ENCODE assay signal across 14 cellular contexts in genomic region chr4:67575889-67576329, GRCh38. TPM values are rescaled to one million over a fixed set of nuclear protein-coding genes. Genes with fewer than 3 reads are reported as not detected.
DNase-seq lines count a peak whose midpoint lies in the region; ATAC-seq and TF ChIP-seq lines count a peak whose summit lies in the region.
"Had no signal": no experiment of that assay in that cellular context is flagged by ENCODE, and none has a peak within 500 bp of the region (broad histone marks: within the 10 kb centered on the region; RNA-seq: fewer than 3 reads in every experiment).

No MANE protein-coding gene starts in this region.

- H3K4me2 ChIP-seq in OCI-LY7 (ENCODE audit: low read length): peak overlapping the region; percentile 85

- H3K27me3 ChIP-seq in CD8-positive, alpha-beta T cell (ENCODE audit: insufficient read depth, low read length): no peaks in the 10 kb centered on the region
- H3K27me3 ChIP-seq: breast epithelium had no signal

- CTCF ChIA-PET in CD8-positive, alpha-beta T cell (lab: Charles Lee): interaction anchor here (0.6 kb wide), 1 partner anchor 10 kb away, joined by 3 read pairs; no protein-coding TSS in a partner anchor
- CTCF ChIA-PET in OCI-LY7 (lab: Charles Lee; ENCODE audit: unreplicated experiment): interaction anchor here (1.2 to 1.3 kb wide), 2 partner anchors 22 to 30 kb away, joined by 3 to 4 read pairs; no protein-coding TSS in a partner anchor

- H3K4me3 Mint-ChIP-seq in CD8-positive, alpha-beta T cell: peak overlapping the region; percentile 48
- H3K4me3 Mint-ChIP-seq in immature natural killer cell: peak overlapping the region in 3 of 5 donors; percentile 22 to 50 (median 42)
- H3K4me3 Mint-ChIP-seq: effector memory CD8-positive, alpha-beta T cell had no signal

- DNase-seq in CD8-positive, alpha-beta T cell: no peak
- peak; percentile 51 for DNase-seq in OCI-LY7 (ENCODE audit: low spot score)
- no peak for DNase-seq in immature natural killer cell
- DNase-seq in NCI-H1105 treated with DMSO at 0.1 percent for 48 hours (lab: John Stamatoyannopoulos, UW): no peak
- DNase-seq in T-helper 9 cell: no peak
- DNase-seq in NCI-H2196 treated with DMSO at 0.1 percent for 48 hours (lab: John Stamatoyannopoulos, UW; ENCODE audit: unreplicated experiment): no peak
- DNase-seq: effector memory CD8-positive, alpha-beta T cell; substantia nigra had no signal

- ATAC-seq in CD8-positive, alpha-beta T cell: no peak
- peak; percentile 2 for ATAC-seq in GM19025 (IDR thresholded peaks at IDR 0.05; ENCODE audit: low read depth, unreplicated experiment)

- TSS peak; percentile 83 for BruUV-seq in OCI-LY7 (replicated peaks; lab: Mats Ljungman, UMichigan)

- peak overlapping the region; percentile 74 for H3K27ac Mint-ChIP-seq in CD8-positive, alpha-beta T cell
- peak overlapping the region; percentile 8 to 70 (median 68) for H3K27ac Mint-ChIP-seq in immature natural killer cell
- H3K27ac Mint-ChIP-seq: effector memory CD8-positive, alpha-beta T cell had no signal

- H2AFZ ChIP-seq in OCI-LY7 (ENCODE audit: low read length): peak overlapping the region; percentile 81

- H4K20me1 ChIP-seq in OCI-LY7 (ENCODE audit: insufficient read depth, low read length): no peaks in the 10 kb centered on the region

- intact Hi-C loops in CD8-positive, alpha-beta T cell (cut with DNase I, micrococcal nuclease): no loop called here
- intact Hi-C loops in OCI-LY7 (cut with micrococcal nuclease; ENCODE audit: unreplicated experiment): loop anchor here (1.0 kb wide), 2 partner anchors 18 to 124 kb away; partner anchors contain the start of gene STAP1

- no peaks in the 10 kb centered on the region for H3K9me2 ChIP-seq in OCI-LY7 (ENCODE audit: insufficient read depth, low read length)

- H3K4me1 Mint-ChIP-seq in CD8-positive, alpha-beta T cell (ENCODE audit: low read depth): peaks cover 49% of the 10 kb centered on the region
- H3K4me1 Mint-ChIP-seq in immature natural killer cell: peaks cover 19 to 39% of the 10 kb centered on the region in 2 donors

- no peaks in the 10 kb centered on the region for H3K36me3 ChIP-seq in CD8-positive, alpha-beta T cell (ENCODE audit: insufficient read depth, low read length)
- peaks cover 69% of the 10 kb centered on the region for H3K36me3 ChIP-seq in OCI-LY7 (ENCODE audit: insufficient read depth, low read length)
- H3K36me3 ChIP-seq: breast epithelium had no signal

- no peak for TF ChIP-seq CTCF in CD8-positive, alpha-beta T cell (IDR thresholded peaks at IDR 0.05)
- TF ChIP-seq CTCF in OCI-LY7 (conservative IDR thresholded peaks at IDR 0.05; ENCODE audit: low read length): no peak

- H3K27me3 Mint-ChIP-seq in CD8-positive, alpha-beta T cell (ENCODE audit: low read depth): no peaks in the 10 kb centered on the region
- H3K27me3 Mint-ChIP-seq in immature natural killer cell (ENCODE audit: low read depth in 3 of 3): peaks cover 0 to 1% (median 0%) of the 10 kb centered on the region in 3 donors
- H3K27me3 Mint-ChIP-seq: effector memory CD8-positive, alpha-beta T cell had no signal

- no peaks in the 10 kb centered on the region for H3K36me3 Mint-ChIP-seq in CD8-positive, alpha-beta T cell
- H3K36me3 Mint-ChIP-seq in immature natural killer cell: peaks cover 0 to 35% (median 34%) of the 10 kb centered on the region in 3 donors

- H3K79me2 ChIP-seq in OCI-LY7 (ENCODE audit: insufficient read depth, low read depth, low read length): peaks cover 58% of the 10 kb centered on the region; the same call in 1 of the 2 replicates

- H3K4me1 ChIP-seq in CD8-positive, alpha-beta T cell (ENCODE audit: insufficient read depth, low read length): peaks cover 10% of the 10 kb centered on the region
- peaks cover 70% of the 10 kb centered on the region for H3K4me1 ChIP-seq in OCI-LY7 (ENCODE audit: insufficient read depth, low read length, poor library complexity, severe bottlenecking)
- H3K4me1 ChIP-seq: breast epithelium had no signal

- H3K27ac ChIP-seq in CD8-positive, alpha-beta T cell (ENCODE audit: low read depth, low read length): no peak overlapping the region
- H3K27ac ChIP-seq in OCI-LY7 (ENCODE audit: low read depth, low read length, poor library complexity, severe bottlenecking): peak overlapping the region; percentile 99
- H3K27ac ChIP-seq: breast epithelium, RWPE1 had no signal

- no peaks in the 10 kb centered on the region for H3K9me3 ChIP-seq in CD8-positive, alpha-beta T cell (ENCODE audit: low read length)
- 0 out of 2 replicates have a peak, but pooled peaks cover 6% of the 10 kb centered on the region for H3K9me3 ChIP-seq in OCI-LY7 (ENCODE audit: low read length)
- H3K9me3 ChIP-seq: breast epithelium had no signal

- peaks cover 2% of the 10 kb centered on the region for H3K9me3 Mint-ChIP-seq in CD8-positive, alpha-beta T cell
- H3K9me3 Mint-ChIP-seq in immature natural killer cell: no peaks in the 10 kb centered on the region
- H3K9me3 Mint-ChIP-seq: effector memory CD8-positive, alpha-beta T cell had no signal

- no peak overlapping the region for H3K4me3 ChIP-seq in CD8-positive, alpha-beta T cell (ENCODE audit: low read depth, low read length)
- peak overlapping the region; percentile 61 for H3K4me3 ChIP-seq in OCI-LY7 (ENCODE audit: low read depth, low read length, poor library complexity, severe bottlenecking)
- H3K4me3 ChIP-seq: breast epithelium had no signal

- POLR2A ChIA-PET in CD8-positive, alpha-beta T cell (lab: Charles Lee): no interaction called here
- POLR2A ChIA-PET in OCI-LY7 (lab: Charles Lee): interaction anchor here (0.5 to 2.6 kb wide), 10 partner anchors 10 to 126 kb away, joined by 3 to 30 read pairs (median 5); partner anchors contain the start of genes CENPC and STAP1

RNA-seq across cellular contexts. Expression of gene STAP1, which starts 17.4 kb away (rescaled TPM):
- total RNA-seq in CD8-positive, alpha-beta T cell: 1 to 10 TPM; 1.0 to 1.3 TPM
- 88.4 and 91.1 TPM in 2 replicates for total RNA-seq in OCI-LY7 (2014; rRNA removed; shearing (Covaris generic))
- 111 and 120 TPM in 2 replicates for total RNA-seq in OCI-LY7 (2022)
- 10 to 100 TPM; 11.4 to 20.8 (median 19.1) TPM for polyA plus RNA-seq in immature natural killer cell
- total RNA-seq: HT1080, kidney epithelial cell, renal cortical epithelial cell had no signal

RNA-seq across cellular contexts. Expression of gene CENPC, which starts 30.6 kb away (rescaled TPM):
- 100 to 1,000 TPM; 134 to 143 TPM for total RNA-seq in CD8-positive, alpha-beta T cell
- total RNA-seq in OCI-LY7 (2014; rRNA removed; shearing (Covaris generic)): 46.2 and 47.4 TPM in 2 replicates
- total RNA-seq in OCI-LY7 (2022): 55.4 and 64.0 TPM in 2 replicates
- polyA plus RNA-seq in immature natural killer cell: 10 to 100 TPM in 2 of 3 donors, 1 to 10 TPM in 1; 6.6 to 21.9 (median 14.2) TPM

Comparison
In these comparisons a context has a peak if more than half of its experiments do, and no peak if none do; other contexts are left out.
1. RNA of gene STAP1, which starts 17.4 kb away (total RNA-seq): 88.4 to 120 TPM in OCI-LY7; 1.0 to 1.3 TPM in CD8-positive, alpha-beta T cell; every median in the first group is over 10 times any median in the second.